In the genomic region with DNA sequence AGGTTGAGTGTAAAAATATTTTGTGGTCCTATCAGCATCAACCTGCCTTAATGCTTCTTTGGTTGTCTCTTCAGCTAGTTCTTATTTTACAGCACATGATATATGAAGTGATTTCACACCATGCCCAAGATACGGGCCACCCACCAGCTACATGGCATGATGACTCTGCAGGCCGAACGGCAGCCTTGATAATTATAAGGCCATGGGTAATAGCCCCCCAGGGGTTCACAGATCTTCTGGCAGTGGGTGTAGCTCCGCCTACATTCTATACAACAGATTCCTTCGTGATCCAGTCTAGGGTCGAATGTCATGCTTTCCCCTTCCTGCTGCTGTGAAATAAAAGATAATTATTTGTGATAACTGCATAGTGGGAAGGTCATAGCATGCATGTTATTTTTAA, we compare ENCODE assay signal across 18 cellular contexts. TPM values are rescaled to one million over a fixed set of nuclear protein-coding genes. Genes with fewer than 3 reads are reported as not detected.
DNase-seq lines count a peak whose midpoint lies in the region; ATAC-seq and TF ChIP-seq lines count a peak whose summit lies in the region.
"Had no signal": no experiment of that assay in that cellular context is flagged by ENCODE, and none has a peak within 500 bp of the region (broad histone marks: within the 10 kb centered on the region; RNA-seq: fewer than 3 reads in every experiment).

No MANE protein-coding gene starts in this region.

- H3K4me1 ChIP-seq in osteoblast (ENCODE audit: insufficient read depth, low read length) = no peaks in the 10 kb centered on the region
- H3K4me1 ChIP-seq: BE2C had no signal

- H3K79me2 ChIP-seq in osteoblast (ENCODE audit: insufficient read depth, low read length) = no peaks in the 10 kb centered on the region

- DNase-seq in NCI-H146 (lab: John Stamatoyannopoulos, UW) = peak; percentile 50
- no peak for DNase-seq in NCI-H146 treated with DMSO at 0.1 percent for 48 hours (lab: John Stamatoyannopoulos, UW; ENCODE audit: unreplicated experiment)
- peak; percentile 22 for DNase-seq in H7
- peak; percentile 82 for DNase-seq in NCI-H69 (lab: John Stamatoyannopoulos, UW)
- peak; percentile 41 for DNase-seq in osteoblast (ENCODE audit: insufficient read length, low spot score, missing footprints)
- DNase-seq in stimulated activated naive CD4-positive, alpha-beta T cell treated with Interleukin-2 at 50 U/mL for 16 hours (lab: John Stamatoyannopoulos, UW) = no peak
- DNase-seq in effector CD4-positive, alpha-beta T cell = no peak
- DNase-seq: BE2C; CD4-positive, alpha-beta memory T cell; DND-41; GDM1; GOT3; HFFc6; IMR-90 had no signal

- no peak overlapping the region for H2AFZ ChIP-seq in osteoblast (ENCODE audit: low read length)

- no peaks in the 10 kb centered on the region for H4K20me1 ChIP-seq in osteoblast (ENCODE audit: insufficient read depth, low read length)

- H3K36me3 ChIP-seq in H7 (replicated peaks; ENCODE audit: control insufficient read depth, insufficient read depth, low read length) (no peaks in the 10 kb centered on the region), osteoblast (ENCODE audit: insufficient read depth, low read length) (no peaks in the 10 kb centered on the region)
- H3K36me3 ChIP-seq: BE2C had no signal

- H3K4me2 ChIP-seq in osteoblast (ENCODE audit: insufficient read depth, low read length) = no peak overlapping the region

- no peaks in the 10 kb centered on the region for H3K27me3 ChIP-seq in H7 (ENCODE audit: control insufficient read depth, insufficient read depth, low read length)
- H3K27me3 ChIP-seq in osteoblast (ENCODE audit: insufficient read depth, low read length) = no peaks in the 10 kb centered on the region
- H3K27me3 ChIP-seq: BE2C had no signal

- H3K9me3 ChIP-seq in osteoblast (ENCODE audit: low read depth, low read length) = no peaks in the 10 kb centered on the region
- H3K9me3 ChIP-seq: BE2C, HAP-1 had no signal

- H3K4me3 ChIP-seq in H7 (ENCODE audit: insufficient read depth, low read depth, low read length) = no peak overlapping the region
- no peak overlapping the region for H3K4me3 ChIP-seq in osteoblast (ENCODE audit: insufficient read depth, low read length)
- H3K4me3 ChIP-seq: HAP-1 had no signal

- no peak overlapping the region for H3K27ac ChIP-seq in osteoblast (ENCODE audit: low read depth, low read length)
- H3K27ac ChIP-seq: C4-2B had no signal

- no peak for TF ChIP-seq CTCF in osteoblast (IDR thresholded peaks at IDR 0.05; ENCODE audit: extremely low read depth, low read depth, low read length)

- no peak for ATAC-seq in HG02938 (IDR thresholded peaks at IDR 0.05; ENCODE audit: unreplicated experiment)

RNA-seq across cellular contexts. Expression of a gene that starts 36.1 kb away (rescaled TPM):
- total RNA-seq in H7 (2014; rRNA removed; shearing (Covaris generic)) = 42.6 and 51.7 TPM in 2 replicates
- not detected in 2 replicates for total RNA-seq in osteoblast
- total RNA-seq: A172; CD4-positive, alpha-beta memory T cell; HFFc6; IMR-90 had no signal

RNA-seq across cellular contexts. Expression of a gene that starts 50.8 kb away (rescaled TPM):
- 39.9 and 47.7 TPM in 2 replicates for total RNA-seq in H7 (2014; rRNA removed; shearing (Covaris generic))
- 30.4 and 30.9 TPM in 2 replicates for total RNA-seq in osteoblast

Comparison
In these comparisons a context has a peak if more than half of its experiments do, and no peak if none do; other contexts are left out.
1. DNase-seq: peak in NCI-H146 (single experiment), H7 (single experiment), NCI-H69 (single experiment) and osteoblast (single experiment); none in NCI-H146 treated with DMSO at 0.1 percent for 48 hours (single experiment), stimulated activated naive CD4-positive, alpha-beta T cell treated with Interleukin-2 at 50 U/mL for 16 hours (single experiment) and effector CD4-positive, alpha-beta T cell (single experiment).
2. RNA of a gene that starts 36.1 kb away (total RNA-seq): 42.6 to 51.7 TPM in H7; not detected in osteoblast; every median in the first group is over 10 times any median in the second.